ENCODE assay signal across 20 cellular contexts in the genomic region with DNA sequence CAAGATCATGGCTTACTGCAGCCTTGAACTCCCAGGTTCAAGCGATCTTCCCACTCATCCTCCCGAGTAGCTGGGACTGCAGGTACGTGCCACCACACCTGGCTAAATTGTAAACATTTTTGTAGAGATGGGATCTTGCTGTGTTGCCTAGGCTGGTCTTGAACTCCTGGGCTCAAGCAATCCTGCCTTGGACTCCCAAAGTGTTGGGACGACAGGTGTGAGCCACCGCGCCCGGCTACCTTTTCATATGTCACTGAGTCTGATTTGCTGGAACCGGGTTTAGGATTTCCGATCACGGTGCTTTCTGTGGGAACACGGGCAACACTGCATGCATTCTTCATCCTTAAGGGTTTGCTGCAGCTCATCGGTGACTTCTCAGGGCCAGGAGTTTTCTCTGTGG. TPM values are rescaled to one million over a fixed set of nuclear protein-coding genes. Genes with fewer than 3 reads are reported as not detected.
DNase-seq lines count a peak whose midpoint lies in the region; ATAC-seq and TF ChIP-seq lines count a peak whose summit lies in the region.
"Had no signal": no experiment of that assay in that cellular context is flagged by ENCODE, and none has a peak within 500 bp of the region (broad histone marks: within the 10 kb centered on the region; RNA-seq: fewer than 3 reads in every experiment).

No MANE protein-coding gene starts in this region.

- intact Hi-C loops in colonic mucosa (cut with DNase I) = no loop called here

- ATAC-seq in activated T-cell treated with anti-CD3 and anti-CD28 coated beads, Interleukin-2, amount 50 U/mL, for 72 hours (replicated peaks in 1 of 2) = no peak
- no peak for ATAC-seq in central memory CD8-positive, alpha-beta T cell (replicated peaks; ENCODE audit: extremely low read depth, poor library complexity, severe bottlenecking)
- ATAC-seq in omental fat pad (ENCODE audit: low FRiP score) = no peak
- ATAC-seq in GM21381 (IDR thresholded peaks at IDR 0.05; ENCODE audit: unreplicated experiment) = no peak
- ATAC-seq in HG03520 (IDR thresholded peaks at IDR 0.05; ENCODE audit: unreplicated experiment) = no peak

- no peaks in the 10 kb centered on the region for H3K9me3 Mint-ChIP-seq in activated T-cell treated with anti-CD3 and anti-CD28 coated beads, Interleukin-2, amount 50 U/mL, for 72 hours
- no peaks in the 10 kb centered on the region for H3K9me3 Mint-ChIP-seq in central memory CD8-positive, alpha-beta T cell
- H3K9me3 Mint-ChIP-seq: HFFc6 had no signal

- H3K4me3 Mint-ChIP-seq in activated T-cell treated with anti-CD3 and anti-CD28 coated beads, Interleukin-2, amount 50 U/mL, for 72 hours = no peak overlapping the region
- no peak overlapping the region for H3K4me3 Mint-ChIP-seq in central memory CD8-positive, alpha-beta T cell
- H3K4me3 Mint-ChIP-seq: B cell had no signal

- no peak overlapping the region for H3K4me3 ChIP-seq in colonic mucosa
- H3K4me3 ChIP-seq: A549, Peyer's patch, SJSA1 had no signal

- no peaks in the 10 kb centered on the region for H3K36me3 ChIP-seq in colonic mucosa
- H3K36me3 ChIP-seq: Peyer's patch, SJSA1 had no signal

- no peaks in the 10 kb centered on the region for H3K4me1 ChIP-seq in colonic mucosa

- H3K4me1 Mint-ChIP-seq in activated T-cell treated with anti-CD3 and anti-CD28 coated beads, Interleukin-2, amount 50 U/mL, for 72 hours (ENCODE audit: low read depth) = peaks cover 29% of the 10 kb centered on the region
- peaks cover 24% of the 10 kb centered on the region for H3K4me1 Mint-ChIP-seq in central memory CD8-positive, alpha-beta T cell

- H3K27me3 ChIP-seq in colonic mucosa = no peaks in the 10 kb centered on the region
- H3K27me3 ChIP-seq: Peyer's patch, SJSA1 had no signal

- H3K27ac ChIP-seq in colonic mucosa = no peak overlapping the region
- H3K27ac ChIP-seq: A549, Peyer's patch, SJSA1 had no signal

- no peaks in the 10 kb centered on the region for H3K9me3 ChIP-seq in colonic mucosa
- H3K9me3 ChIP-seq: A549, Peyer's patch, SJSA1 had no signal

- H3K27ac Mint-ChIP-seq in activated T-cell treated with anti-CD3 and anti-CD28 coated beads, Interleukin-2, amount 50 U/mL, for 72 hours = no peak overlapping the region
- peak overlapping the region; percentile 41 for H3K27ac Mint-ChIP-seq in central memory CD8-positive, alpha-beta T cell (ENCODE audit: low read depth)
- H3K27ac Mint-ChIP-seq: B cell, CD14-positive monocyte had no signal

- no peak for TF ChIP-seq CTCF in omental fat pad (IDR thresholded peaks at IDR 0.05)
- TF ChIP-seq CTCF in colonic mucosa (IDR thresholded peaks at IDR 0.05) = no peak

- H3K27me3 Mint-ChIP-seq in activated T-cell treated with anti-CD3 and anti-CD28 coated beads, Interleukin-2, amount 50 U/mL, for 72 hours (ENCODE audit: low read depth) = no peaks in the 10 kb centered on the region
- peaks cover 22% of the 10 kb centered on the region for H3K27me3 Mint-ChIP-seq in central memory CD8-positive, alpha-beta T cell

- H3K36me3 Mint-ChIP-seq in activated T-cell treated with anti-CD3 and anti-CD28 coated beads, Interleukin-2, amount 50 U/mL, for 72 hours (ENCODE audit: insufficient read depth in 2 of 2) = no peaks in the 10 kb centered on the region
- peaks cover 10% of the 10 kb centered on the region for H3K36me3 Mint-ChIP-seq in central memory CD8-positive, alpha-beta T cell (ENCODE audit: insufficient read depth)
- H3K36me3 Mint-ChIP-seq: CD14-positive monocyte had no signal

- H3K9ac ChIP-seq in colonic mucosa (ENCODE audit: low read depth in 2 of 2, low read length in 2 of 2) = no peak overlapping the region

- DNase-seq in activated T-cell treated with anti-CD3 and anti-CD28 coated beads, Interleukin-2, amount 50 U/mL, for 1 hour = peak; percentile 14
- DNase-seq in activated T-cell treated with anti-CD3 and anti-CD28 coated beads, Interleukin-2, amount 50 U/mL, for 72 hours = no peak
- DNase-seq in central memory CD8-positive, alpha-beta T cell (ENCODE audit: low spot score in 2 of 2) = no peak
- DNase-seq in omental fat pad (ENCODE audit: low spot score) = peak; percentile 16
- DNase-seq in colonic mucosa = no peak
- DNase-seq: EL, GF-D8, H7, Kasumi-1, NCI-H1694, NCI-H2081, NCI-H2171 treated with DMSO at 0.1 percent for 48 hours had no signal

RNA-seq across cellular contexts. Expression of gene PCBP3, which starts 32.2 kb away (rescaled TPM):
- total RNA-seq in activated T-cell treated with anti-CD3 and anti-CD28 coated beads, Interleukin-2, amount 50 U/mL, for 72 hours = 10 to 100 TPM; 20.2 to 24.1 TPM
- 10 to 100 TPM in 3 of 4 donors, 1 to 10 TPM in 1; 1.1 to 26.8 (median 14.8) TPM for total RNA-seq in omental fat pad
- total RNA-seq in colonic mucosa = 1 to 10 TPM; 2.1 to 5.3 TPM
- total RNA-seq: HFFc6 had no signal

Comparison
In these comparisons a context has a peak if more than half of its experiments do, and no peak if none do; other contexts are left out.
1. DNase-seq: peak in activated T-cell treated with anti-CD3 and anti-CD28 coated beads, Interleukin-2, amount 50 U/mL, for 1 hour (single experiment) and omental fat pad (single experiment); none in activated T-cell treated with anti-CD3 and anti-CD28 coated beads, Interleukin-2, amount 50 U/mL, for 72 hours (0 of 2), central memory CD8-positive, alpha-beta T cell (0 of 2) and colonic mucosa (single experiment).